ENCODE assay signal across 8 cellular contexts in genomic region chr19:35644206-35644986, GRCh38. TPM values are rescaled to one million over a fixed set of nuclear protein-coding genes. Genes with fewer than 3 reads are reported as not detected.
DNase-seq lines count a peak whose midpoint lies in the region; ATAC-seq and TF ChIP-seq lines count a peak whose summit lies in the region.

No MANE protein-coding gene starts in this region.

- intact Hi-C loops in lower leg skin (cut with DNase I; ENCODE audit: low total_unique reads) = no loop called here

- CTCF ChIA-PET in BJ (lab: Yijun Ruan, JAX) = interaction anchor here (1.1 kb wide), 1 partner anchor 134 kb away, joined by 4 read pairs; no protein-coding TSS in a partner anchor

- TF ChIP-seq CTCF in BJ (IDR thresholded peaks at IDR 0.05; ENCODE audit: insufficient read depth, low read depth, low read length) (no peak), lower leg skin (IDR thresholded peaks at IDR 0.05) (no peak)

- DNase-seq in BJ (ENCODE audit: low read depth) (peak; percentile 47), NCI-H748 treated with DMSO at 0.1 percent for 48 hours (lab: John Stamatoyannopoulos, UW) (peak; percentile 96), dermis microvascular lymphatic vessel endothelial cell (ENCODE audit: low read depth in 2 of 2) (peak; percentile 90 to 96), lower leg skin (ENCODE audit: low spot score in 2 of 2) (peak; percentile 94 to 99)
- DNase-seq in activated CD4-positive, alpha-beta T cell treated with anti-CD3 and anti-CD28 coated beads, Interleukin-2, amount 50 U/mL, for 4 hours = peak; percentile 91 to 93
- DNase-seq in stimulated activated CD4-positive, alpha-beta T cell treated with anti-CD3 and anti-CD28 coated beads, Interleukin-4, amount 100 ng/mL, for 24 hours = peak; percentile 96

- 0 to 1% methylated on average over 47 to 60 of the region's 60 CpGs for WGBS in lower leg skin, 2 donors

- ATAC-seq in GM19328 (IDR thresholded peaks at IDR 0.05; ENCODE audit: unreplicated experiment) (peak; percentile 61), HG03469 (IDR thresholded peaks at IDR 0.05; ENCODE audit: unreplicated experiment) (peak; percentile 34)

- no peaks in the 10 kb centered on the region for H3K27me3 ChIP-seq in BJ (ENCODE audit: control insufficient read depth, insufficient read depth, low read length)

- POLR2A ChIA-PET in BJ (lab: Charles Lee) = no interaction called here

- TF ChIP-seq POLR2A in lower leg skin (IDR thresholded peaks at IDR 0.05) = no peak

- H3K36me3 ChIP-seq in BJ (ENCODE audit: control insufficient read depth, insufficient read depth, low read length) = no peaks in the 10 kb centered on the region

- H3K4me3 ChIP-seq in BJ (ENCODE audit: low read depth, low read length) = peak overlapping the region; percentile 45
- H3K4me3 ChIP-seq in lower leg skin (ENCODE audit: low read depth, poor library complexity, severe bottlenecking) = peak overlapping the region; percentile 49

RNA-seq across cellular contexts. Expression of gene ETV2, which starts 2.9 kb away (rescaled TPM):
- 0.47 and 0.54 TPM in 2 replicates for polyA plus RNA-seq in BJ (2011; rRNA removed)
- polyA minus RNA-seq in BJ (2011; rRNA and poly(A)+ RNA removed) = not detected in 2 replicates
- total RNA-seq in dermis microvascular lymphatic vessel endothelial cell (under 0.01 and 0.26 TPM in 2 replicates), lower leg skin (1 to 10 TPM in 3 of 4 donors, not detected in 1; 1.2 to 1.8 (median 1.6) TPM)

RNA-seq across cellular contexts. Expression of gene COX6B1, which starts 3.7 kb away (rescaled TPM):
- 463 and 510 TPM in 2 replicates for polyA plus RNA-seq in BJ (2011; rRNA removed)
- 187 and 341 TPM in 2 replicates for polyA minus RNA-seq in BJ (2011; rRNA and poly(A)+ RNA removed)
- 243 and 347 TPM in 2 replicates for total RNA-seq in dermis microvascular lymphatic vessel endothelial cell
- 100 to 1,000 TPM; 266 to 629 (median 309) TPM for total RNA-seq in lower leg skin

RNA-seq across cellular contexts. Expression of gene RBM42, which starts 15.6 kb away (rescaled TPM):
- 36.8 and 52.6 TPM in 2 replicates for polyA plus RNA-seq in BJ (2011; rRNA removed)
- 18.5 and 20.4 TPM in 2 replicates for polyA minus RNA-seq in BJ (2011; rRNA and poly(A)+ RNA removed)
- total RNA-seq in dermis microvascular lymphatic vessel endothelial cell (27.9 and 35.4 TPM in 2 replicates), lower leg skin (10 to 100 TPM; 64.1 to 82.4 (median 75.5) TPM)

RNA-seq across cellular contexts. Expression of gene UPK1A, which starts 21.9 kb away (rescaled TPM):
- polyA plus RNA-seq in BJ (2011; rRNA removed) = 0.17 and 0.39 TPM in 2 replicates
- 0.26 TPM in 1 of 2 replicates, not detected in the other for polyA minus RNA-seq in BJ (2011; rRNA and poly(A)+ RNA removed)
- total RNA-seq in dermis microvascular lymphatic vessel endothelial cell (not detected in 2 replicates), lower leg skin (10 to 100 TPM in 2 of 4 donors, 1 to 10 TPM in 2; 5.1 to 45.2 (median 16.5) TPM)

RNA-seq across cellular contexts. Expression of gene HAUS5, which starts 31.9 kb away (rescaled TPM):
- 2.3 and 3.9 TPM in 2 replicates for polyA plus RNA-seq in BJ (2011; rRNA removed)
- polyA minus RNA-seq in BJ (2011; rRNA and poly(A)+ RNA removed) = 1.8 and 2.1 TPM in 2 replicates
- 4.9 and 5.6 TPM in 2 replicates for total RNA-seq in dermis microvascular lymphatic vessel endothelial cell
- total RNA-seq in lower leg skin = 10 to 100 TPM in 3 of 4 donors, 1 to 10 TPM in 1; 8.9 to 15.7 (median 12.2) TPM

Comparison
In these comparisons a context has a peak if more than half of its experiments do, and no peak if none do; other contexts are left out.
1. Peak in every context shown above with its lines: DNase-seq, ATAC-seq and H3K4me3 ChIP-seq.